In the genomic region with DNA sequence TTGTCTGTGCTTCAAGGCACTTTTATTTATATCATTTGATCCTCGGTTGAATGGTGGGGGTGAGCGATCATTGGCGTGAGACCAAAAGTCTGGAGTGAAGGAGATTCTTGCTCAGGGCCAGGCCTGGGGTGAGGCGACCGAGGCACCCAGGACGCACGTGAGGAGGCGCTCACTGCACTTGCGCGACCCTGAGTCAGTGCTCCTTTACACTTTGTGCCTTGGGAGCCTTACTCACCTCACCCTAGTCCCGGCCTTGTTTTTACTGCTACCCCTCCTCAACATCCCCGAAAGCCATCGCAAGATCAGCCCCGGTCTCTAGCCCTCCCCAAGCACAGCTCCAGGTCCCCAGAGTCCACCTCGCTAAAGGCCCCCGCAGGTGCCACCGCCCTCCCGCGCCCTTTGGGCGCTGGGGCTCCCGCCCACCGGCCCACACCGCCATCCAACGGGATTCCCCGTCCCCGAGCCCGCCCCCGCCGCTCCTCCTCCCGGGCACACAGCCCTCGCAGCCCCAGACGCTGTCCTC, we compare ENCODE assay signal across 8 cellular contexts.
DNase-seq lines count a peak whose midpoint lies in the region; TF ChIP-seq lines count a peak whose summit lies in the region.

No MANE protein-coding gene starts in this region.

- DNase-seq in GM03348 (ENCODE audit: low spot score), result peak; percentile 86
- DNase-seq in GOT3 (lab: John Stamatoyannopoulos, UW), result peak; percentile 59
- peak; percentile 77 for DNase-seq in LoVo (ENCODE audit: low spot score)
- peak; percentile 68 for DNase-seq in T-helper 22 cell (ENCODE audit: low read depth)
- DNase-seq in brain microvascular endothelial cell, result no peak
- peak; percentile 59 for DNase-seq in iris pigment epithelial cell (ENCODE audit: low read depth)
- peak; percentile 54 to 77 (median 55) for DNase-seq in stimulated activated CD4-positive, alpha-beta T cell treated with anti-CD3 and anti-CD28 coated beads, Interleukin-12 subunit alpha, Interleukin-12 subunit beta, amount 100 ng/mL, for 48 hours (ENCODE audit: low read depth in 2 of 3, low spot score in 1 of 3)
- no peak for DNase-seq in hippocampal formation (lab: John Stamatoyannopoulos, UW)

- peak overlapping the region; percentile 56 for H3K27ac ChIP-seq in brain microvascular endothelial cell

- H3K4me3 ChIP-seq in brain microvascular endothelial cell (ENCODE audit: low read depth, low read length), result peak overlapping the region; percentile 78

- no peak for TF ChIP-seq CTCF in brain microvascular endothelial cell (IDR thresholded peaks at IDR 0.05; ENCODE audit: low read depth, low read length, missing control alignments)

- no peaks in the 10 kb centered on the region for H3K27me3 ChIP-seq in brain microvascular endothelial cell (replicated peaks)

- no peaks in the 10 kb centered on the region for H3K36me3 ChIP-seq in brain microvascular endothelial cell (replicated peaks)

- in situ Hi-C loops in brain microvascular endothelial cell (cut with HindIII; ENCODE audit: low pct_ligation_motif_present, low sequenced_read_pairs), result no loop called here

Comparison
In these comparisons a context has a peak if more than half of its experiments do, and no peak if none do; other contexts are left out.
1. DNase-seq: peak in GM03348 (single experiment), GOT3 (single experiment), LoVo (single experiment), T-helper 22 cell (single experiment), iris pigment epithelial cell (single experiment) and stimulated activated CD4-positive, alpha-beta T cell treated with anti-CD3 and anti-CD28 coated beads, Interleukin-12 subunit alpha, Interleukin-12 subunit beta, amount 100 ng/mL, for 48 hours (3 of 3); none in brain microvascular endothelial cell (single experiment) and hippocampal formation (0 of 2).